Comparison of ENCODE assay signal across 32 cellular contexts in the genomic region with DNA sequence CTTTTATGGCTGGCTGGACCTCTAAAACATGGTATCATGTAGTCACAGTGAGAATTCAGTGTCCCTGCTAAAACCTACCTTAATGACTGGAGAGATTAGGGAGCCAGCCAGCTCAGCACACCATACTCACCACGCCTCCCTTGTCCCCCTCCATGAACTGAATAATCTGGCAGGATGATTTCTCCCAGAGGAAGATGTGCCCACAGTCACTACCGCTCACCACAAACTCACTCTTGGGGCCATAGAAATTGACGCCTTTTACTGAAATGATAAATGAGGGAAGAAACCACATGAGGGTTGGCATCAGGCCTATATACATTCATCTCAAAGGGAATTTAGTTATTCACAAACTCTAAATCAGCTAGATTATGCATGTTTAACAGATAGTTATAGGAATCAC. TPM values are rescaled to one million over a fixed set of nuclear protein-coding genes. Genes with fewer than 3 reads are reported as not detected.
"Had no signal": no experiment of that assay in that cellular context is flagged by ENCODE, and none has a peak within 500 bp of the region (broad histone marks: within the 10 kb centered on the region; RNA-seq: fewer than 3 reads in every experiment).

No MANE protein-coding gene starts in this region.

- DNase-seq: colonic mucosa; effector CD8-positive, alpha-beta T cell; erythroblast; esophagus squamous epithelium; foreskin melanocyte; glutamatergic neuron; heart right ventricle; hippocampal formation; left cardiac atrium; left lung; mesendoderm; midbrain; naive thymus-derived CD4-positive, alpha-beta T cell; nucleus accumbens; stimulated activated CD4-positive, alpha-beta T cell treated with anti-CD3 and anti-CD28 coated beads, Interleukin-12 subunit alpha, Interleukin-12 subunit beta, amount 100 ng/mL, for 4 hours; stimulated activated CD4-positive, alpha-beta T cell treated with anti-CD3 and anti-CD28 coated beads, Interleukin-1b, Interleukin-23, amount 100 ng/mL, for 48 hours; stimulated activated CD4-positive, alpha-beta T cell treated with anti-CD3 and anti-CD28 coated beads, Interleukin-4, amount 100 ng/mL, for 1 hour; stimulated activated CD8-positive, alpha-beta memory T cell treated with anti-CD3 and anti-CD28 coated beads, Interleukin-4, amount 100 ng/mL, for 48 hours; stimulated activated naive CD4-positive, alpha-beta T cell treated with Interleukin-2 at 50 U/mL for 16 hours; stomach; testis; upper lobe of left lung had no signal

- ATAC-seq: heart right ventricle; left cardiac atrium; left lung; naive thymus-derived CD4-positive, alpha-beta T cell; sciatic nerve had no signal

- H3K27ac ChIP-seq: colonic mucosa, esophagus squamous epithelium, heart right ventricle, left lung, prostate gland, right atrium auricular region, stomach, testis, tibial nerve, upper lobe of left lung had no signal

- H3K27me3 Mint-ChIP-seq: dendritic cell treated with granulocyte-macrophage colony-stimulating factor and Interleukin-4, amounts not matched to agents 40 ng/mL and 50 ng/mL, for 4 days; naive thymus-derived CD4-positive, alpha-beta T cell had no signal

- H3K4me1 Mint-ChIP-seq: naive thymus-derived CD4-positive, alpha-beta T cell had no signal

- H3K9me3 ChIP-seq: colonic mucosa, esophagus squamous epithelium, heart right ventricle, left lung, prostate gland, right atrium auricular region, stomach, testis, tibial nerve, upper lobe of left lung had no signal

- H3K4me1 ChIP-seq: colonic mucosa, prostate gland had no signal

- H3K4me3 Mint-ChIP-seq: dendritic cell treated with granulocyte-macrophage colony-stimulating factor and Interleukin-4, amounts not matched to agents 40 ng/mL and 50 ng/mL, for 4 days; naive thymus-derived CD4-positive, alpha-beta T cell; nephron had no signal

- H3K27ac Mint-ChIP-seq: dendritic cell treated with granulocyte-macrophage colony-stimulating factor and Interleukin-4, amounts not matched to agents 40 ng/mL and 50 ng/mL, for 4 days; nephron had no signal

- H3K9me3 Mint-ChIP-seq: dendritic cell treated with granulocyte-macrophage colony-stimulating factor and Interleukin-4, amounts not matched to agents 40 ng/mL and 50 ng/mL, for 4 days; naive thymus-derived CD4-positive, alpha-beta T cell; nephron had no signal

- H3K27me3 ChIP-seq: colonic mucosa, esophagus squamous epithelium, heart right ventricle, left lung, right atrium auricular region, stomach, testis, tibial nerve, upper lobe of left lung had no signal

- H3K4me3 ChIP-seq: colonic mucosa, esophagus squamous epithelium, heart right ventricle, left lung, prostate gland, right atrium auricular region, smooth muscle cell, stomach, testis, tibial nerve, upper lobe of left lung had no signal

RNA-seq across cellular contexts. Expression of a gene that starts 32.1 kb away (rescaled TPM):
- total RNA-seq: colonic mucosa, kidney epithelial cell, lung microvascular endothelial cell, osteocyte had no signal
- polyA plus RNA-seq: naive thymus-derived CD4-positive, alpha-beta T cell; smooth muscle cell had no signal
